In genomic region chr16:73068546-73069401, GRCh38 we compare ENCODE assay signal across 8 cellular contexts. TPM values are rescaled to one million over a fixed set of nuclear protein-coding genes. Genes with fewer than 3 reads are reported as not detected.
DNase-seq lines count a peak whose midpoint lies in the region; ATAC-seq and TF ChIP-seq lines count a peak whose summit lies in the region.

No MANE protein-coding gene starts in this region.

- H3K4me3 ChIP-seq in heart right ventricle (peak overlapping the region in 1 of 10 donors; percentile 9), skeletal muscle cell (ENCODE audit: low read depth, low read length) (no peak overlapping the region)

- DNase-seq in HT1080 (ENCODE audit: low read depth) (peak; percentile 94), SKM-1 (lab: John Stamatoyannopoulos, UW; ENCODE audit: unreplicated experiment) (peak; percentile 27), heart right ventricle (peak; percentile 57 to 79), skeletal muscle cell (ENCODE audit: low read depth) (peak; percentile 96), T-helper 1 cell (no peak)

- intact Hi-C loops in heart right ventricle (cut with DNase I): loop anchor here in 6 of 10 donors (5.0 to 10.0 kb wide), 3 partner anchors 104 to 404 kb away; no protein-coding TSS in a partner anchor

- no peak for TF ChIP-seq CTCF in heart right ventricle (IDR thresholded peaks at IDR 0.05)

- peaks cover 25 to 76% (median 60%) of the 10 kb centered on the region in 9 donors for H3K4me1 ChIP-seq in heart right ventricle

- H3K27me3 ChIP-seq in heart right ventricle: peaks cover 0 to 43% (median 31%) of the 10 kb centered on the region in 7 donors

- 41 to 54% methylated on average over 12 of the region's 12 CpGs for WGBS in heart right ventricle, 2 donors

- no peaks in the 10 kb centered on the region for H3K36me3 ChIP-seq in heart right ventricle

- H3K9me3 ChIP-seq in heart right ventricle: no peaks in the 10 kb centered on the region

- ATAC-seq in heart right ventricle (peak; percentile 73 to 85 (median 78)), HG02759 (IDR thresholded peaks at IDR 0.05; ENCODE audit: unreplicated experiment) (no peak), GM18909 (IDR thresholded peaks at IDR 0.05; ENCODE audit: poor library complexity, unreplicated experiment) (no peak), HG03025 (IDR thresholded peaks at IDR 0.05; ENCODE audit: low FRiP score, unreplicated experiment) (no peak)

- H3K27ac ChIP-seq in heart right ventricle: peak overlapping the region; percentile 47 to 95 (median 86)

RNA-seq across cellular contexts. Expression of gene ZFHX3, which starts 20.8 kb away (rescaled TPM):
- 2.7 and 3.0 TPM in 2 replicates for total RNA-seq in HT1080 (2014; rRNA removed; shearing (Covaris generic))
- 2.6 and 3.8 TPM in 2 replicates for polyA plus RNA-seq in HT1080 (2015; cell fraction: cytosol; rRNA removed)
- 4.8 and 5.6 TPM in 2 replicates for polyA plus RNA-seq in HT1080 (2015; cell fraction: nucleus; rRNA removed)
- total RNA-seq in heart right ventricle: 10 to 100 TPM in 6 of 10 donors, 1 to 10 TPM in 4; 7.9 to 15.2 (median 11.7) TPM
- polyA plus RNA-seq in heart right ventricle: 1 to 10 TPM; 1.6 to 4.0 TPM

Comparison
In these comparisons a context has a peak if more than half of its experiments do, and no peak if none do; other contexts are left out.
1. DNase-seq: peak in HT1080 (single experiment), SKM-1 (single experiment), heart right ventricle (2 of 2) and skeletal muscle cell (single experiment); none in T-helper 1 cell (0 of 5).
2. ATAC-seq: peak in heart right ventricle (8 of 8); none in HG02759 (single experiment), GM18909 (single experiment) and HG03025 (single experiment).